8 cellular contexts compared by ENCODE assay signal in genomic region chr15:59104602-59104911, GRCh38. TPM values are rescaled to one million over a fixed set of nuclear protein-coding genes. Genes with fewer than 3 reads are reported as not detected.
DNase-seq lines count a peak whose midpoint lies in the region; ATAC-seq lines count a peak whose summit lies in the region.

No MANE protein-coding gene starts in this region.

- 11 to 13% methylated on average over 9 of the region's 9 CpGs for WGBS in ectodermal cell, 2 experiments

- ATAC-seq in GM18499 (IDR thresholded peaks at IDR 0.05; ENCODE audit: insufficient read depth, unreplicated experiment), result peak; percentile 8
- no peak for ATAC-seq in natural killer cell treated with Interleukin-12 subunit alpha and Interleukin-12 subunit beta and Interleukin-15 and Interleukin-18, amount 100 ng/mL, for 72 hours
- no peak for ATAC-seq in HG02763 (IDR thresholded peaks at IDR 0.05; ENCODE audit: unreplicated experiment)
- no peak for ATAC-seq in GM21529 (IDR thresholded peaks at IDR 0.05; ENCODE audit: unreplicated experiment)

- H3K27me3 Mint-ChIP-seq in natural killer cell treated with Interleukin-12 subunit alpha and Interleukin-12 subunit beta and Interleukin-15 and Interleukin-18, amount 100 ng/mL, for 72 hours, result no peaks in the 10 kb centered on the region

- peaks cover 9 to 16% of the 10 kb centered on the region in 2 donors for H3K4me1 Mint-ChIP-seq in natural killer cell treated with Interleukin-12 subunit alpha and Interleukin-12 subunit beta and Interleukin-15 and Interleukin-18, amount 100 ng/mL, for 72 hours (ENCODE audit: low read depth in 2 of 2)

- intact Hi-C loops in posterior vena cava (cut with DNase I), result loop anchor here in 1 of 2 donors (10.0 kb wide), 1 partner anchor 620 kb away; no protein-coding TSS in a partner anchor

- H3K4me3 ChIP-seq in Jurkat, Clone E6-1 (ENCODE audit: low read length), result peak overlapping the region; percentile 93
- peak overlapping the region; percentile 74 for H3K4me3 ChIP-seq in ectodermal cell (ENCODE audit: insufficient read depth, low read depth, low read length)

- DNase-seq in Jurkat, Clone E6-1 (ENCODE audit: low read depth, low spot score), result no peak
- no peak for DNase-seq in natural killer cell treated with Interleukin-12 subunit alpha and Interleukin-12 subunit beta and Interleukin-15 and Interleukin-18, amount 100 ng/mL, for 72 hours (ENCODE audit: low spot score)
- no peak for DNase-seq in HPDE6-E6E7 (ENCODE audit: extremely low spot score)
- DNase-seq in posterior vena cava (ENCODE audit: low spot score), result no peak

- H3K27me3 ChIP-seq in ectodermal cell (ENCODE audit: control insufficient read depth, insufficient read depth, low read length, poor library complexity, severe bottlenecking), result no peaks in the 10 kb centered on the region

- peak overlapping the region; percentile 99 for H3K4me3 Mint-ChIP-seq in natural killer cell treated with Interleukin-12 subunit alpha and Interleukin-12 subunit beta and Interleukin-15 and Interleukin-18, amount 100 ng/mL, for 72 hours

- H3K36me3 ChIP-seq in ectodermal cell (ENCODE audit: control insufficient read depth, insufficient read depth, low read length), result peaks cover 17% of the 10 kb centered on the region

- no peaks in the 10 kb centered on the region for H3K9me3 Mint-ChIP-seq in natural killer cell treated with Interleukin-12 subunit alpha and Interleukin-12 subunit beta and Interleukin-15 and Interleukin-18, amount 100 ng/mL, for 72 hours

- no peaks in the 10 kb centered on the region for H3K4me1 ChIP-seq in ectodermal cell (ENCODE audit: control insufficient read depth, insufficient read depth, low read length)

- H3K36me3 Mint-ChIP-seq in natural killer cell treated with Interleukin-12 subunit alpha and Interleukin-12 subunit beta and Interleukin-15 and Interleukin-18, amount 100 ng/mL, for 72 hours, result peaks cover 5% of the 10 kb centered on the region

- H3K27ac Mint-ChIP-seq in natural killer cell treated with Interleukin-12 subunit alpha and Interleukin-12 subunit beta and Interleukin-15 and Interleukin-18, amount 100 ng/mL, for 72 hours, result peak overlapping the region; percentile 94 to 96

- H3K27ac ChIP-seq in ectodermal cell (ENCODE audit: insufficient read depth, low read depth, low read length, poor library complexity, severe bottlenecking), result peak overlapping the region; percentile 20

- H3K9me3 ChIP-seq in ectodermal cell (ENCODE audit: control insufficient read depth, low read length), result no peaks in the 10 kb centered on the region

RNA-seq across cellular contexts. Expression of gene CCNB2, which starts 0.4 kb away (rescaled TPM):
- 184 TPM for polyA plus RNA-seq in Jurkat, Clone E6-1 (2012; ENCODE audit: insufficient read depth, insufficient read length)
- polyA plus RNA-seq in ectodermal cell (2013, experiment 1 of 4), result 155 TPM
- 148 TPM for polyA plus RNA-seq in ectodermal cell (2013, experiment 2 of 4)
- 168 TPM for polyA plus RNA-seq in ectodermal cell (2013, experiment 3 of 4)
- 173 TPM for polyA plus RNA-seq in ectodermal cell (2013, experiment 4 of 4)
- 10 to 100 TPM; 28.8 to 41.8 TPM for total RNA-seq in natural killer cell treated with Interleukin-12 subunit alpha and Interleukin-12 subunit beta and Interleukin-15 and Interleukin-18, amount 100 ng/mL, for 72 hours
- under 1 TPM; 0.24 to 0.69 TPM for total RNA-seq in posterior vena cava

Comparison
In these comparisons a context has a peak if more than half of its experiments do, and no peak if none do; other contexts are left out.
1. RNA of gene CCNB2, which starts 0.4 kb away (total RNA-seq): 28.8 to 41.8 TPM in natural killer cell treated with Interleukin-12 subunit alpha and Interleukin-12 subunit beta and Interleukin-15 and Interleukin-18, amount 100 ng/mL, for 72 hours; 0.24 to 0.69 TPM in posterior vena cava; every median in the first group is over 10 times any median in the second.